In the genomic region with DNA sequence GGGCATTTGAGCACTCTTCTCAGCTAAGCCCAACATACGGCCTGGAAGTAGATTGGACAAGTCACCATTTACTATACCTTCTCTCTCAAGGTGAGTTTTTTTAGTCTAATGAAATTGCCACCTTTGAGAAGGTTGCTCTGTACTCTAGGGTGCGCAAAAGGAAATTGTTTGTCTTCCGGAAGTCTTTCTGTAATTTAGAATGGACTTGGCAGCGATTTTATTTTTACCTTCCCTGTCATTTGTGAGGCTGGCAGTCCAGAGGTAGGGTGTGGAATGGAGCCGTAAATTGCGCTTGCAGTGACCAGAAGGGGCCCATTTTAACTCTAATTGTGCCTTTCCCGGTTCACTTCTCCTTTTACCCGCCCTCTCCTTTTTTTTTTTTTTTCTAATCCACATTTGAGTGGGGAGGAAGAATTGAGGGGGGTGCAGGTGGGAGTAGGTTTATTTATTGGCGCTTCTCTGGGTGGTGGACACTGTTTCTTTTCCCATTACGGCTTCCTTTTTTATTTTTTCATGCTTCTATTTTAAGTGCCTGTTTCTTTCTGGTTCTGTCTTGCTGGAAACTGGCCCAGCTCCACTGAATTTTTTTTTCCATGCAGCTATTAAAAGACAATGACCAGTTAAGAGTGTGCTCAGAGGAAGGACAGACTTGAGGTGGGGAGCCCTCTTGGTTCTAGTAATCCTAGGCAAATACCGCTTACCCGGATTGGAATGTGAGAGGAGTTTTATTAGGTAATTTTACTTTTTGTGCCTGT, we compare ENCODE assay signal across 9 cellular contexts.
DNase-seq lines count a peak whose midpoint lies in the region; ATAC-seq, FAIRE-seq and TF ChIP-seq lines count a peak whose summit lies in the region.
"Had no signal": no experiment of that assay in that cellular context is flagged by ENCODE, and none has a peak within 500 bp of the region (broad histone marks: within the 10 kb centered on the region; RNA-seq: fewer than 3 reads in every experiment).

No MANE protein-coding gene starts in this region.

- H3K9me3 ChIP-seq in K562 (replicated peaks; ENCODE audit: control insufficient read depth, insufficient read depth, low read depth, low read length), result no peaks in the 10 kb centered on the region
- no peaks in the 10 kb centered on the region for H3K9me3 ChIP-seq in kidney (ENCODE audit: control insufficient read depth in 1 of 2, low read length in 2 of 2)

- no peaks in the 10 kb centered on the region for H3K27me3 Mint-ChIP-seq in stimulated activated naive B cell treated with anti-CD40 and anti-IgM and Interleukin-4, amounts not matched to agents 10 μg/mL and 1 μg/mL and 100 μg/mL, for 72 hours

- 72% methylated on average over 10 of the region's 12 CpGs for WGBS in K562 (ENCODE audit: insufficient coverage, low coverage, missing lambda C conversion rate)

- in situ Hi-C loops in K562 (cut with MboI), result no loop called here

- no peak for TF ChIP-seq POLR2A in K562 (conservative IDR thresholded peaks at IDR 0.05)

- BruUV-seq in K562 (replicated peaks; lab: Mats Ljungman, UMichigan), result no TSS peak

- H3K4me3 ChIP-seq in K562 (no peak overlapping the region), kidney (ENCODE audit: low read length in 2 of 2) (peak overlapping the region; percentile 9 to 34)

- H3K4me1 ChIP-seq in K562 (replicated peaks in 1 of 2; ENCODE audit: control insufficient read depth in 2 of 2, insufficient read depth in 2 of 2, low read length in 2 of 2), result peaks cover 9 to 16% of the 10 kb centered on the region in 2 experiments; a peak in 4 of 5 replicates
- H3K4me1 ChIP-seq in kidney (ENCODE audit: control insufficient read depth in 1 of 2, insufficient read depth in 1 of 2, low read depth in 1 of 2, low read length in 2 of 2), result peaks cover 13 to 27% of the 10 kb centered on the region in 2 donors

- H3K79me2 ChIP-seq in K562 (ENCODE audit: control insufficient read depth, insufficient read depth, low read length), result no peaks in the 10 kb centered on the region

- DNase-seq in HT-29 (ENCODE audit: low spot score) (peak; percentile 12), K562 (ENCODE audit: extremely low read depth in 1 of 4, low spot score in 3 of 4) (no peak), kidney (no peak), iPS-NIHi11 (ENCODE audit: low spot score) (no peak), GDM1 (lab: John Stamatoyannopoulos, UW) (no peak), NCI-H446 (lab: John Stamatoyannopoulos, UW) (no peak)
- no peak for DNase-seq in stimulated activated naive B cell treated with anti-CD40 and anti-IgM and Interleukin-4, amounts not matched to agents 10 μg/mL and 1 μg/mL and 100 μg/mL, for 72 hours
- DNase-seq: NCI-H187 had no signal

- FAIRE-seq in K562 (lab: Jason Lieb, UNC) (no peak), kidney (lab: Jason Lieb, UNC) (peak; percentile 57)

- POLR2A ChIA-PET in K562 (lab: Yijun Ruan, JAX), result no interaction called here

- peaks cover 5 to 29% of the 10 kb centered on the region in 2 donors for H3K4me1 Mint-ChIP-seq in stimulated activated naive B cell treated with anti-CD40 and anti-IgM and Interleukin-4, amounts not matched to agents 10 μg/mL and 1 μg/mL and 100 μg/mL, for 72 hours

- H3K27ac ChIP-seq in K562 (ENCODE audit: extremely low read depth, low read depth, low read length) (peak overlapping the region; percentile 57; the same call in 1 of the 3 replicates), kidney (ENCODE audit: low read depth in 2 of 2, low read length in 2 of 2) (peak overlapping the region; percentile 78 to 80)

- TF ChIP-seq EP300 in K562 (IDR thresholded peaks at IDR 0.05; ENCODE audit: low read length), result no peak

- TF ChIP-seq CTCF in K562 (IDR thresholded peaks at IDR 0.05 in 2 of 3, conservative IDR thresholded peaks at IDR 0.05 in 1 of 3; ENCODE audit: insufficient read depth in 2 of 3, low read depth in 1 of 3, low read length in 3 of 3) (no peak), kidney (IDR thresholded peaks at IDR 0.05; ENCODE audit: borderline replicate concordance, extremely low read depth, insufficient read depth) (no peak)

- no peak overlapping the region for H3K4me3 Mint-ChIP-seq in stimulated activated naive B cell treated with anti-CD40 and anti-IgM and Interleukin-4, amounts not matched to agents 10 μg/mL and 1 μg/mL and 100 μg/mL, for 72 hours

- peak overlapping the region; percentile 60 for H3K27ac Mint-ChIP-seq in stimulated activated naive B cell treated with anti-CD40 and anti-IgM and Interleukin-4, amounts not matched to agents 10 μg/mL and 1 μg/mL and 100 μg/mL, for 72 hours

- no peaks in the 10 kb centered on the region for H3K9me1 ChIP-seq in K562 (ENCODE audit: control insufficient read depth, insufficient read depth, low read length)

- intact Hi-C loops in K562 (cut with micrococcal nuclease) (no loop called here), kidney (cut with DNase I) (no loop called here)

- no peak overlapping the region for H3K4me2 ChIP-seq in K562 (ENCODE audit: insufficient read depth, low read length)

- H3K36me3 Mint-ChIP-seq in stimulated activated naive B cell treated with anti-CD40 and anti-IgM and Interleukin-4, amounts not matched to agents 10 μg/mL and 1 μg/mL and 100 μg/mL, for 72 hours, result peaks cover 32 to 44% of the 10 kb centered on the region in 2 donors

- no peaks in the 10 kb centered on the region for H3K9me3 Mint-ChIP-seq in stimulated activated naive B cell treated with anti-CD40 and anti-IgM and Interleukin-4, amounts not matched to agents 10 μg/mL and 1 μg/mL and 100 μg/mL, for 72 hours

- CTCF ChIA-PET in K562 (lab: Yijun Ruan, JAX; ENCODE audit: low intra/inter-chr PET ratio), result no interaction called here

- no peaks in the 10 kb centered on the region; the same call in 1 of the 2 replicates for H4K20me1 ChIP-seq in K562 (replicated peaks; ENCODE audit: control insufficient read depth, insufficient read depth, low read length)

- H3K36me3 ChIP-seq in K562 (ENCODE audit: control insufficient read depth, insufficient read depth, low read length), result peaks cover 6% of the 10 kb centered on the region; the same call in 1 of the 3 replicates
- no peaks in the 10 kb centered on the region for H3K36me3 ChIP-seq in kidney (ENCODE audit: control insufficient read depth in 1 of 2, insufficient read depth in 2 of 2, low read length in 2 of 2)

- ATAC-seq in K562, result no peak
- no peak for ATAC-seq in stimulated activated naive B cell treated with anti-CD40 and anti-IgM and Interleukin-4, amounts not matched to agents 10 μg/mL and 1 μg/mL and 100 μg/mL, for 72 hours (replicated peaks)
- ATAC-seq in HG03025 (IDR thresholded peaks at IDR 0.05; ENCODE audit: low FRiP score, unreplicated experiment), result no peak

- no peak overlapping the region for H3K9ac ChIP-seq in K562 (ENCODE audit: insufficient read depth in 1 of 2, low read depth in 2 of 2, low read length in 2 of 2)
- H3K9ac ChIP-seq in kidney (ENCODE audit: low read length in 2 of 2), result peak overlapping the region; percentile 17 to 48

- no peak overlapping the region for H2AFZ ChIP-seq in K562 (ENCODE audit: low read depth, low read length)

- TF ChIP-seq RAD21 in K562 (CRISPR knock-in tag; conservative IDR thresholded peaks at IDR 0.05 in 1 of 2, IDR thresholded peaks at IDR 0.05 in 1 of 2), result no peak

- no peaks in the 10 kb centered on the region for H3K27me3 ChIP-seq in K562 (ENCODE audit: control insufficient read depth in 2 of 2, insufficient read depth in 2 of 2, low read length in 2 of 2)

TF ChIP-seq in K562, 482 proteins besides CTCF, POLR2A, EP300 and RAD21:
- TF ChIP-seq SPI1 (IDR thresholded peaks at IDR 0.05; ENCODE audit: borderline replicate concordance, low read depth, low read length) (peak; percentile 47), CEBPG (CRISPR knock-in tag; IDR thresholded peaks at IDR 0.05) (no peak), CEBPG (tag; conservative IDR thresholded peaks at IDR 0.05 in 1 of 2, IDR thresholded peaks at IDR 0.05 in 1 of 2) (no peak)
TF ChIP-seq in K562: peak in this region for 1.

Comparison
In these comparisons a context has a peak if more than half of its experiments do, and no peak if none do; other contexts are left out.
1. H3K9ac ChIP-seq: peak in kidney (2 of 2); none in K562 (0 of 2).